Comparison of ENCODE assay signal across 13 cellular contexts in genomic region chr12:104426926-104427546, GRCh38. TPM values are rescaled to one million over a fixed set of nuclear protein-coding genes. Genes with fewer than 3 reads are reported as not detected.
A peak's percentile ranks its signal among the peaks of the same experiment; 100 is the strongest.
DNase-seq lines count a peak whose midpoint lies in the region; ATAC-seq and TF ChIP-seq lines count a peak whose summit lies in the region.
"Had no signal": no experiment of that assay in that cellular context is flagged by ENCODE, and none has a peak within 500 bp of the region (broad histone marks: within the 10 kb centered on the region; RNA-seq: fewer than 3 reads in every experiment).

No MANE protein-coding gene starts in this region.

- H3K27ac Mint-ChIP-seq in HFFc6: no peak overlapping the region
- H3K27ac Mint-ChIP-seq in activated naive CD8-positive, alpha-beta T cell treated with anti-CD3 and anti-CD28 coated beads, Interleukin-2, amount 50 U/mL, for 24 hours: peak overlapping the region; percentile 74
- H3K27ac Mint-ChIP-seq: activated CD4-positive, alpha-beta T cell treated with anti-CD3 and anti-CD28 coated beads, Interleukin-2, amount 10 ng/mL, durations not matched to agents 24 days and 14 days; CD8-positive, alpha-beta T cell had no signal

- ATAC-seq in activated naive CD8-positive, alpha-beta T cell treated with anti-CD3 and anti-CD28 coated beads, Interleukin-2, amount 50 U/mL, for 24 hours: peak; percentile 18
- ATAC-seq in HG02642 (IDR thresholded peaks at IDR 0.05; ENCODE audit: poor library complexity, unreplicated experiment): no peak
- ATAC-seq: naive thymus-derived CD8-positive, alpha-beta T cell; upper lobe of right lung had no signal

- no peaks in the 10 kb centered on the region for H3K9me3 Mint-ChIP-seq in HFFc6
- H3K9me3 Mint-ChIP-seq in activated naive CD8-positive, alpha-beta T cell treated with anti-CD3 and anti-CD28 coated beads, Interleukin-2, amount 50 U/mL, for 24 hours: peaks cover 15% of the 10 kb centered on the region
- H3K9me3 Mint-ChIP-seq: activated CD4-positive, alpha-beta T cell treated with anti-CD3 and anti-CD28 coated beads, Interleukin-2, amount 10 ng/mL, durations not matched to agents 24 days and 14 days had no signal

- no peaks in the 10 kb centered on the region for H3K36me3 Mint-ChIP-seq in HFFc6 (ENCODE audit: low read depth)
- peaks cover 7% of the 10 kb centered on the region for H3K36me3 Mint-ChIP-seq in activated naive CD8-positive, alpha-beta T cell treated with anti-CD3 and anti-CD28 coated beads, Interleukin-2, amount 50 U/mL, for 24 hours (ENCODE audit: low read depth)
- H3K36me3 Mint-ChIP-seq: CD8-positive, alpha-beta T cell had no signal

- peaks cover 20% of the 10 kb centered on the region for H3K4me1 Mint-ChIP-seq in HFFc6 (ENCODE audit: low read depth)
- H3K4me1 Mint-ChIP-seq in activated naive CD8-positive, alpha-beta T cell treated with anti-CD3 and anti-CD28 coated beads, Interleukin-2, amount 50 U/mL, for 24 hours: peaks cover 40% of the 10 kb centered on the region

- H3K4me3 Mint-ChIP-seq in HFFc6: no peak overlapping the region
- no peak overlapping the region for H3K4me3 Mint-ChIP-seq in activated naive CD8-positive, alpha-beta T cell treated with anti-CD3 and anti-CD28 coated beads, Interleukin-2, amount 50 U/mL, for 24 hours
- H3K4me3 Mint-ChIP-seq: activated CD4-positive, alpha-beta T cell treated with anti-CD3 and anti-CD28 coated beads, Interleukin-2, amount 10 ng/mL, durations not matched to agents 24 days and 14 days; CD8-positive, alpha-beta T cell; naive thymus-derived CD8-positive, alpha-beta T cell had no signal

- peak; percentile 19 for DNase-seq in AG09319 (ENCODE audit: extremely low read depth, low read depth)
- peak; percentile 88 for DNase-seq in HFFc6
- no peak for DNase-seq in activated naive CD8-positive, alpha-beta T cell treated with anti-CD3 and anti-CD28 coated beads, Interleukin-2, amount 50 U/mL, for 24 hours
- peak; percentile 11 for DNase-seq in hepatic stellate cell (ENCODE audit: low spot score)
- DNase-seq in SKM-1 treated with dmso at 0.1 percent for 144 hours (lab: John Stamatoyannopoulos, UW; ENCODE audit: unreplicated experiment): no peak
- no peak for DNase-seq in NCI-H1105 (lab: John Stamatoyannopoulos, UW)
- DNase-seq in activated effector memory CD4-positive, alpha-beta T cell treated with Interleukin-2 at 50 U/mL for 16 hours: no peak
- DNase-seq: activated CD4-positive, alpha-beta T cell treated with anti-CD3 and anti-CD28 coated beads, Interleukin-2, amount 10 ng/mL, durations not matched to agents 24 days and 14 days; CD8-positive, alpha-beta T cell; NCI-H69; upper lobe of right lung had no signal

- H3K27me3 Mint-ChIP-seq in HFFc6 (ENCODE audit: insufficient read depth): peaks cover 54% of the 10 kb centered on the region
- H3K27me3 Mint-ChIP-seq in activated naive CD8-positive, alpha-beta T cell treated with anti-CD3 and anti-CD28 coated beads, Interleukin-2, amount 50 U/mL, for 24 hours: no peaks in the 10 kb centered on the region
- H3K27me3 Mint-ChIP-seq: naive thymus-derived CD8-positive, alpha-beta T cell had no signal

- TF ChIP-seq CTCF in AG09319 (IDR thresholded peaks at IDR 0.05; ENCODE audit: low read depth, low read length) (no peak), HFFc6 (IDR thresholded peaks at IDR 0.05) (no peak)

RNA-seq across cellular contexts. Expression of gene CHST11, which starts 29.7 kb away (rescaled TPM):
- 1 to 10 TPM; 2.4 to 4.3 (median 3.8) TPM for total RNA-seq in HFFc6 (2021; fragmentation: NEBNext Ultra II Directional; extraction: Animal tissue kit (Norgen Biotek cat#: 25700))

Comparison
In these comparisons a context has a peak if more than half of its experiments do, and no peak if none do; other contexts are left out.
1. DNase-seq: peak in AG09319 (single experiment), HFFc6 (single experiment) and hepatic stellate cell (single experiment); none in activated naive CD8-positive, alpha-beta T cell treated with anti-CD3 and anti-CD28 coated beads, Interleukin-2, amount 50 U/mL, for 24 hours (single experiment), SKM-1 treated with dmso at 0.1 percent for 144 hours (single experiment), NCI-H1105 (single experiment) and activated effector memory CD4-positive, alpha-beta T cell treated with Interleukin-2 at 50 U/mL for 16 hours (single experiment).